ENCODE assay signal across 25 cellular contexts in the genomic region with DNA sequence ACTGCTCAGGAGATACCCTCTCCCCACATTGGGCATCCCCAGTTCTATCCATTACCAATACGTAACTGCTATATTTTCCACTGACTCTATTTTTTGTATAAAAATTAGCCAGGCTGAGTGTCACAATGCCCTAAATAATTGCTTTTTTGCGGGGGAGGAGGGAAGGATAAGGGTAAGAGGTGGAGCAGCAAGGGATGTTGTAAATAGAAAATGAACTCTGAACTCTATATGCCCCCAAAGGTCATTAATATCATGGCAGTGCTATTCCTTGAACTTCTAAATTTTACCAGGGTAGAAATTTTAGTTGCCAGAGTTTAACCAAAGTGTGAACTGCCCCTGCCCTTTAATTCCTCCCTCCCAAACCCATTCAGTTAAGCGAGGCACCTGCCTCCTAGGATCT.
"Had no signal": no experiment of that assay in that cellular context is flagged by ENCODE, and none has a peak within 500 bp of the region (broad histone marks: within the 10 kb centered on the region; RNA-seq: fewer than 3 reads in every experiment).

No MANE protein-coding gene starts in this region.

- H3K27me3 ChIP-seq: ovary had no signal

- H3K27me3 Mint-ChIP-seq: activated naive CD4-positive, alpha-beta T cell treated with anti-CD3 and anti-CD28 coated beads, Interleukin-2, amount 50 U/mL, for 24 hours; stimulated activated naive CD8-positive, alpha-beta T cell treated with anti-CD3 and anti-CD28 coated beads, Interleukin-15, Interleukin-2, amounts not matched to agents 100 ng/mL and 50 ng/mL, for 24 hours had no signal

- H3K4me3 ChIP-seq: body of pancreas, cardiac muscle cell, gastroesophageal sphincter, heart right ventricle, lower lobe of right lung, ovary, psoas muscle, right atrium auricular region, thyroid gland had no signal

- H3K27ac ChIP-seq: body of pancreas, cardiac muscle cell, epithelial cell of prostate, gastroesophageal sphincter, heart right ventricle, lower lobe of right lung, ovary, psoas muscle, right atrium auricular region, thyroid gland, VCaP had no signal

- H3K4me1 ChIP-seq: gastroesophageal sphincter, heart right ventricle, lower lobe of right lung, psoas muscle, right atrium auricular region, thyroid gland had no signal

- ATAC-seq: activated CD8-positive, alpha-beta T cell treated with anti-CD3 and anti-CD28 coated beads, Interleukin-2, amount 10 ng/mL, durations not matched to agents 7 days and 5 days; body of pancreas; gastroesophageal sphincter; heart right ventricle; left lobe of liver; lower lobe of right lung; psoas muscle had no signal

- H3K9me3 Mint-ChIP-seq: activated naive CD4-positive, alpha-beta T cell treated with anti-CD3 and anti-CD28 coated beads, Interleukin-2, amount 50 U/mL, for 24 hours; naive B cell; stimulated activated naive CD8-positive, alpha-beta T cell treated with anti-CD3 and anti-CD28 coated beads, Interleukin-15, Interleukin-2, amounts not matched to agents 100 ng/mL and 50 ng/mL, for 24 hours; T-helper 2 cell treated with Interferon-gamma antibody and Interleukin-4, amounts not matched to agents 5 μg/mL and 100 μg/mL, for 36 hours had no signal

- H3K27ac Mint-ChIP-seq: activated CD8-positive, alpha-beta T cell treated with anti-CD3 and anti-CD28 coated beads, Interleukin-2, amount 10 ng/mL, durations not matched to agents 7 days and 5 days; activated naive CD4-positive, alpha-beta T cell treated with anti-CD3 and anti-CD28 coated beads, Interleukin-2, amount 50 U/mL, for 24 hours; naive B cell; stimulated activated naive CD8-positive, alpha-beta T cell treated with anti-CD3 and anti-CD28 coated beads, Interleukin-15, Interleukin-2, amounts not matched to agents 100 ng/mL and 50 ng/mL, for 24 hours; T-helper 2 cell treated with Interferon-gamma antibody and Interleukin-4, amounts not matched to agents 5 μg/mL and 100 μg/mL, for 36 hours had no signal

- H3K9me3 ChIP-seq: body of pancreas, gastroesophageal sphincter, heart right ventricle, lower lobe of right lung, ovary, psoas muscle, right atrium auricular region, thyroid gland had no signal

- H3K36me3 ChIP-seq: cardiac muscle cell, gastroesophageal sphincter, heart right ventricle, lower lobe of right lung, ovary, right atrium auricular region, thyroid gland had no signal

- DNase-seq: activated CD4-positive, alpha-beta T cell treated with anti-CD3 and anti-CD28 coated beads for 1 hour; activated CD4-positive, alpha-beta T cell treated with anti-CD3 and anti-CD28 coated beads, Interleukin-2, amount 50 U/mL, for 1 hour; activated CD8-positive, alpha-beta T cell treated with anti-CD3 and anti-CD28 coated beads, Interleukin-2, amount 10 ng/mL, durations not matched to agents 7 days and 5 days; activated gamma-delta T cell treated with Interleukin-2 at 50 U/mL for 16 hours; anterior cingulate cortex; body of pancreas; cortex of kidney; heart right ventricle; lower lobe of right lung; mesendoderm; naive B cell; ovary; psoas muscle; stimulated activated CD4-positive, alpha-beta T cell treated with anti-CD3 and anti-CD28 coated beads, Interleukin-4, amount 100 ng/mL, for 4 hours; substantia nigra; thyroid gland had no signal

- H3K4me3 Mint-ChIP-seq: activated CD8-positive, alpha-beta T cell treated with anti-CD3 and anti-CD28 coated beads, Interleukin-2, amount 10 ng/mL, durations not matched to agents 7 days and 5 days; activated naive CD4-positive, alpha-beta T cell treated with anti-CD3 and anti-CD28 coated beads, Interleukin-2, amount 50 U/mL, for 24 hours; naive B cell; stimulated activated naive CD8-positive, alpha-beta T cell treated with anti-CD3 and anti-CD28 coated beads, Interleukin-15, Interleukin-2, amounts not matched to agents 100 ng/mL and 50 ng/mL, for 24 hours; T-helper 2 cell treated with Interferon-gamma antibody and Interleukin-4, amounts not matched to agents 5 μg/mL and 100 μg/mL, for 36 hours had no signal
